Comparison of ENCODE assay signal across 8 cellular contexts in genomic region chr20:62972270-62973032, GRCh38. TPM values are rescaled to one million over a fixed set of nuclear protein-coding genes. Genes with fewer than 3 reads are reported as not detected.
A peak's percentile ranks its signal among the peaks of the same experiment; 100 is the strongest.
DNase-seq lines count a peak whose midpoint lies in the region; ATAC-seq and TF ChIP-seq lines count a peak whose summit lies in the region.

No MANE protein-coding gene starts in this region.

- TF ChIP-seq CTCF in WI38 (IDR thresholded peaks at IDR 0.05; ENCODE audit: low read depth, low read length) = peak; percentile 84
- TF ChIP-seq CTCF in breast epithelium (IDR thresholded peaks at IDR 0.05) = peak; percentile 78 to 89 (median 86)

- peak; percentile 77 for ATAC-seq in HG02763 (IDR thresholded peaks at IDR 0.05; ENCODE audit: unreplicated experiment)
- ATAC-seq in HG02840 (IDR thresholded peaks at IDR 0.05; ENCODE audit: low FRiP score, unreplicated experiment) = no peak

- peaks cover 0 to 4% of the 10 kb centered on the region in 2 donors for H3K4me1 ChIP-seq in breast epithelium

- no peak overlapping the region for H3K27ac ChIP-seq in breast epithelium

- H3K27me3 ChIP-seq in breast epithelium = peaks cover 0 to 53% of the 10 kb centered on the region in 2 donors

- no peaks in the 10 kb centered on the region for H3K36me3 ChIP-seq in breast epithelium

- H3K9me3 ChIP-seq in breast epithelium = no peaks in the 10 kb centered on the region

- H3K4me3 ChIP-seq in WI38 (ENCODE audit: low read depth, low read length) (no peak overlapping the region), breast epithelium (peak overlapping the region; percentile 13 to 61 (median 38))

- no peak for TF ChIP-seq POLR2A in breast epithelium (IDR thresholded peaks at IDR 0.05)

- intact Hi-C loops in breast epithelium (cut with DNase I; ENCODE audit: low total_unique reads) = no loop called here

- peak; percentile 96 for DNase-seq in GM03348 (ENCODE audit: low spot score)
- peak; percentile 75 for DNase-seq in NCI-H2171 treated with DMSO at 0.1 percent for 48 hours (lab: John Stamatoyannopoulos, UW)
- peak; percentile 76 to 85 for DNase-seq in breast epithelium (ENCODE audit: low spot score in 2 of 2)
- peak; percentile 96 for DNase-seq in iPS-NIHi7 (ENCODE audit: extremely low spot score)
- DNase-seq in stimulated activated CD4-positive, alpha-beta T cell treated with anti-CD3 and anti-CD28 coated beads, Interleukin-12 subunit alpha, Interleukin-12 subunit beta, amount 100 ng/mL, for 24 hours (ENCODE audit: low read depth in 2 of 2) = peak; percentile 70 to 88

RNA-seq across cellular contexts. Expression of gene SLC17A9, which starts 19.9 kb away (rescaled TPM):
- 1 to 10 TPM; 2.2 to 4.9 (median 2.7) TPM for total RNA-seq in breast epithelium

RNA-seq across cellular contexts. Expression of gene BHLHE23, which starts 34.3 kb away (rescaled TPM):
- total RNA-seq in breast epithelium = not detected

RNA-seq across cellular contexts. Expression of gene GID8, which starts 34.5 kb away (rescaled TPM):
- 10 to 100 TPM; 30.2 to 36.7 (median 31.8) TPM for total RNA-seq in breast epithelium

RNA-seq across cellular contexts. Expression of gene DIDO1, which starts 46.1 kb away (rescaled TPM):
- 10 to 100 TPM; 59.8 to 83.1 (median 64.9) TPM for total RNA-seq in breast epithelium
